Comparison of ENCODE assay signal across 11 cellular contexts in genomic region chr16:83995756-83996155, GRCh38. TPM values are rescaled to one million over a fixed set of nuclear protein-coding genes. Genes with fewer than 3 reads are reported as not detected.
DNase-seq lines count a peak whose midpoint lies in the region; ATAC-seq and TF ChIP-seq lines count a peak whose summit lies in the region.
"Had no signal": no experiment of that assay in that cellular context is flagged by ENCODE, and none has a peak within 500 bp of the region (broad histone marks: within the 10 kb centered on the region; RNA-seq: fewer than 3 reads in every experiment).

No MANE protein-coding gene starts in this region.

- no peak for ATAC-seq in HG03457 (IDR thresholded peaks at IDR 0.05; ENCODE audit: unreplicated experiment)
- ATAC-seq in HG03439 (IDR thresholded peaks at IDR 0.05; ENCODE audit: unreplicated experiment): no peak

- DNase-seq in GM10248 (ENCODE audit: extremely low spot score) (peak; percentile 42), NCI-H2227 (lab: John Stamatoyannopoulos, UW; ENCODE audit: unreplicated experiment) (peak; percentile 94), epithelial cell of esophagus (ENCODE audit: low read depth) (peak; percentile 39), nucleus accumbens (lab: John Stamatoyannopoulos, UW) (peak in 47 of 56 donors; percentile 21 to 88 (median 62)), esophagus squamous epithelium (lab: John Stamatoyannopoulos, UW) (no peak), OCI-M2 (lab: John Stamatoyannopoulos, UW; ENCODE audit: unreplicated experiment) (no peak)
- DNase-seq: stimulated activated CD8-positive, alpha-beta memory T cell treated with anti-CD3 and anti-CD28 coated beads, Interleukin-4, amount 100 ng/mL, for 48 hours had no signal

- H3K27me3 ChIP-seq in esophagus squamous epithelium: peaks cover 0 to 84% (median 0%) of the 10 kb centered on the region in 4 donors

- no peaks in the 10 kb centered on the region for H3K9me3 ChIP-seq in esophagus squamous epithelium

- peaks cover 0 to 6% (median 0%) of the 10 kb centered on the region in 3 donors for H3K4me1 ChIP-seq in esophagus squamous epithelium

- POLR2A ChIA-PET in GM10248 (lab: Yijun Ruan, JAX): no interaction called here

- TF ChIP-seq POLR2A in esophagus squamous epithelium (IDR thresholded peaks at IDR 0.05): no peak

- CTCF ChIA-PET in GM10248 (lab: Yijun Ruan, JAX): interaction anchor here (1.0 to 1.7 kb wide), 3 partner anchors 8 to 70 kb away, joined by 3 to 5 read pairs (median 3); no protein-coding TSS in a partner anchor

- H3K36me3 ChIP-seq in esophagus squamous epithelium: no peaks in the 10 kb centered on the region

- intact Hi-C loops in esophagus squamous epithelium (cut with DNase I): no loop called here

- H3K4me3 ChIP-seq in epithelial cell of esophagus (ENCODE audit: low read length): no peak overlapping the region
- no peak overlapping the region for H3K4me3 ChIP-seq in esophagus squamous epithelium

- 17% methylated on average over 2 of the region's 21 CpGs; no CpG with 5 or more reads in 1 of the 2 donors for WGBS in esophagus squamous epithelium, 2 donors

- no peak overlapping the region for H3K27ac ChIP-seq in esophagus squamous epithelium
- H3K27ac ChIP-seq: RWPE1 had no signal

- TF ChIP-seq CTCF in GM10248 (IDR thresholded peaks at IDR 0.05; ENCODE audit: control extremely low read depth, extremely low read depth, low read depth, missing control alignments) (no peak), epithelial cell of esophagus (IDR thresholded peaks at IDR 0.05; ENCODE audit: insufficient read depth, low read depth, low read length, missing control alignments) (no peak), esophagus squamous epithelium (IDR thresholded peaks at IDR 0.05) (no peak)

RNA-seq across cellular contexts. Expression of gene NECAB2, which starts 27.7 kb away (rescaled TPM):
- not detected for total RNA-seq in esophagus squamous epithelium
- total RNA-seq: natural killer cell treated with Interleukin-12 subunit alpha and Interleukin-12 subunit beta and Interleukin-15 and Interleukin-18, amount 100 ng/mL, for 72 hours had no signal

RNA-seq across cellular contexts. Expression of gene OSGIN1, which starts 42.7 kb away (rescaled TPM):
- total RNA-seq in esophagus squamous epithelium: 10 to 100 TPM in 2 of 4 donors, 1 to 10 TPM in 2; 5.0 to 27.6 (median 11.1) TPM

RNA-seq across cellular contexts. Expression of gene SLC38A8, which starts 46.8 kb away (rescaled TPM):
- total RNA-seq in esophagus squamous epithelium: not detected
- total RNA-seq: natural killer cell treated with Interleukin-12 subunit alpha and Interleukin-12 subunit beta and Interleukin-15 and Interleukin-18, amount 100 ng/mL, for 72 hours had no signal

Comparison
In these comparisons a context has a peak if more than half of its experiments do, and no peak if none do; other contexts are left out.
1. DNase-seq: peak in GM10248 (single experiment), NCI-H2227 (single experiment), epithelial cell of esophagus (single experiment) and nucleus accumbens (47 of 56); none in esophagus squamous epithelium (single experiment) and OCI-M2 (single experiment).